ENCODE assay signal across 9 cellular contexts in the genomic region with DNA sequence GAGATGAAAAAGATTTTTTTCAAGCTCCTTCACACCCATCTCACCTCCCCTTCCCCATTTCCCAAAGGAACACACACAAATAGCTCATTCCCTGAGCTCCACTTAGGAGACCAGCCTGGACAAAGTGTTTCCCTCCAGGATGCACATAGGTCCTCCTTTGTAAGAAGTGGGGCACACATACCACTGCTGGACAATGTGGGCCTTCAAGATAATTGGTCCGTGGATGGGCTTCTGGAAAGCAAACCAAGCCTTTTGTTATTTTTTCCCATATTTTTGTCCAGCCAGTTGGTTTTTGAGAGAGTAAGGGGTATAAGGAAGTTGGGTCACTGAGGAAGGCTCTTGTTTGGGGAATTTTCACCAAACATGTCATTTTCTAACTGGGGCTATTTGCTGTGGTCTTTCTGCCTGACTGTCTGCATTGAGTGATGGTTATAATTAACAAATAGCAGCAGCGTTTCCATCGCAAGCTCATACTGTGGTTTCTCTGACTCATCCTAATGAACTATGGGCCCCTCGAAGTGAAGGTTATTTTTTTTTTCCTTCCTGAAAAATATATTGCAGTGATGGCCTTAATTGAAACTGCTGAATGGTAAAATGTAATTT.
DNase-seq lines count a peak whose midpoint lies in the region; ATAC-seq and TF ChIP-seq lines count a peak whose summit lies in the region.
"Had no signal": no experiment of that assay in that cellular context is flagged by ENCODE, and none has a peak within 500 bp of the region (broad histone marks: within the 10 kb centered on the region; RNA-seq: fewer than 3 reads in every experiment).

No MANE protein-coding gene starts in this region.

- peak; percentile 63 for ATAC-seq in GM21528 (IDR thresholded peaks at IDR 0.05; ENCODE audit: low FRiP score, unreplicated experiment)
- peak; percentile 35 for ATAC-seq in effector memory CD8-positive, alpha-beta T cell (replicated peaks)

- no peak for TF ChIP-seq EP300 in ovary (IDR thresholded peaks at IDR 0.05)

- H3K4me1 ChIP-seq in ovary (ENCODE audit: insufficient read depth): no peaks in the 10 kb centered on the region
- H3K4me1 ChIP-seq: upper lobe of left lung had no signal

- intact Hi-C loops in ovary (cut with DNase I): no loop called here

- H3K4me3 Mint-ChIP-seq in effector memory CD8-positive, alpha-beta T cell: no peak overlapping the region

- H3K36me3 ChIP-seq in ovary: no peaks in the 10 kb centered on the region
- H3K36me3 ChIP-seq: upper lobe of left lung had no signal

- peaks cover 22 to 23% of the 10 kb centered on the region in 2 donors for H3K4me1 Mint-ChIP-seq in effector memory CD8-positive, alpha-beta T cell (ENCODE audit: low read depth in 2 of 2)

- WGBS in ovary, 3 donors: 46 to 59% (median 51%) methylated on average over 4 of the region's 4 CpGs

- no peaks in the 10 kb centered on the region for H3K27me3 ChIP-seq in ovary
- H3K27me3 ChIP-seq: upper lobe of left lung had no signal

- peaks cover 3% of the 10 kb centered on the region for H3K36me3 Mint-ChIP-seq in effector memory CD8-positive, alpha-beta T cell (ENCODE audit: insufficient read depth)

- peak; percentile 70 for DNase-seq in EL
- DNase-seq in HT1080 (ENCODE audit: low read depth): peak; percentile 78
- no peak for DNase-seq in effector memory CD8-positive, alpha-beta T cell
- no peak for DNase-seq in GOT3 (lab: John Stamatoyannopoulos, UW)
- DNase-seq in DMS 273 treated with DMSO at 0.1 percent for 48 hours (lab: John Stamatoyannopoulos, UW): no peak
- DNase-seq in NCI-H82 (lab: John Stamatoyannopoulos, UW): no peak
- no peak for DNase-seq in ovary
- DNase-seq: upper lobe of left lung had no signal

- no peak for TF ChIP-seq POLR2A in ovary (IDR thresholded peaks at IDR 0.05)

- no peak overlapping the region for H3K4me3 ChIP-seq in ovary
- H3K4me3 ChIP-seq: upper lobe of left lung had no signal

- TF ChIP-seq CTCF in ovary (IDR thresholded peaks at IDR 0.05): no peak

- no peaks in the 10 kb centered on the region for H3K9me3 ChIP-seq in ovary
- H3K9me3 ChIP-seq: upper lobe of left lung had no signal

- H3K9me3 Mint-ChIP-seq in effector memory CD8-positive, alpha-beta T cell: no peaks in the 10 kb centered on the region

- no peaks in the 10 kb centered on the region for H3K27me3 Mint-ChIP-seq in effector memory CD8-positive, alpha-beta T cell

- H3K27ac ChIP-seq in ovary: no peak overlapping the region
- H3K27ac ChIP-seq: upper lobe of left lung had no signal

- H3K27ac Mint-ChIP-seq in effector memory CD8-positive, alpha-beta T cell: peak overlapping the region; percentile 41 to 68

Comparison
In these comparisons a context has a peak if more than half of its experiments do, and no peak if none do; other contexts are left out.
1. DNase-seq: peak in EL (single experiment) and HT1080 (single experiment); none in effector memory CD8-positive, alpha-beta T cell (0 of 3), GOT3 (single experiment), DMS 273 treated with DMSO at 0.1 percent for 48 hours (single experiment), NCI-H82 (single experiment) and ovary (0 of 5).